Comparison of ENCODE assay signal across 8 cellular contexts in the genomic region with DNA sequence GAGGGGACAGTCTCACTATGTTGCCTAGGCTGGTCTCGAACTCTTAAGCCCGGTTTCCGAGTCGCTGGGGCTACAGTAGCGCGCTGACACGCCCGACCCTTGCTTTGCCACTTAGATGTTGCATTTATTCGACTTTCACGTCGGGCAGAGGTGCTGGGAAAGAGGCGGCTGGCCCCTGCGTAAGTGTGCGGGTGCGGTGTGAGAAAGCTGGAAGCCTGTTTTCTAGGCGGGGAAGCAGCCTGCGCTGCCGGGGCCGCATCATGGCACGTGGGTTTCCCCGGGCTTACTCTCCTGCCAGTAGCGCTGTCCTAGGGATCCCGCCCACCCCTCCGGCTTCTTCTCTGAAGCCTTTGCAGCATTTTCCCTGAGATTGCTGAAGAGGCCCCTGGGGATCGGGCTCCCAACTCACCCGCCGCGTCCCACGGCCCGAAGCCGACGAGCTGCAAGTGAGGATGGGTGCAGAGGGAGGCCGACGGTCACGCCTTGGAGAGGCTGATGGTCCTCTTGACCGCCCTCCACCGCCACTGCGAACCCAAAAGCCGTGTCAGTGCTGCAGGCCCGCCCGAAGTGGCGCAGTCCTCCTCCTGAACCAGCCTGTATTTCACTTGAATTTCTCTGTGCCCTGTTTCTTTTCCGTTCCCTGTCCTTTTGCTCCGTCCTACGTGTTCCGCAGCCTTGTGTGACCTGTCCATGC. TPM values are rescaled to one million over a fixed set of nuclear protein-coding genes. Genes with fewer than 3 reads are reported as not detected.
DNase-seq lines count a peak whose midpoint lies in the region; ATAC-seq and TF ChIP-seq lines count a peak whose summit lies in the region.

No MANE protein-coding gene starts in this region.

- ATAC-seq in Right ventricle myocardium inferior: peak; percentile 35
- peak; percentile 12 for ATAC-seq in activated naive CD8-positive, alpha-beta T cell treated with anti-CD3 and anti-CD28 coated beads, Interleukin-2, amount 10 ng/mL, durations not matched to agents 7 days and 5 days (ENCODE audit: low read depth)

- H3K36me3 Mint-ChIP-seq in activated naive CD8-positive, alpha-beta T cell treated with anti-CD3 and anti-CD28 coated beads, Interleukin-2, amount 10 ng/mL, durations not matched to agents 7 days and 5 days: peaks cover 4% of the 10 kb centered on the region

- H3K79me2 ChIP-seq in hepatocyte: no peaks in the 10 kb centered on the region

- no peaks in the 10 kb centered on the region for H3K9me3 Mint-ChIP-seq in activated naive CD8-positive, alpha-beta T cell treated with anti-CD3 and anti-CD28 coated beads, Interleukin-2, amount 10 ng/mL, durations not matched to agents 7 days and 5 days

- WGBS in hepatocyte (ENCODE audit: low lambda C conversion rate, missing lambda C conversion rate): 1% methylated on average over 45 of the region's 46 CpGs

- peak overlapping the region; percentile 68 to 77 (median 72) for H3K9ac ChIP-seq in skeletal muscle tissue (ENCODE audit: low read depth in 1 of 3, low read length in 3 of 3)

- H3K36me3 ChIP-seq in hepatocyte (replicated peaks; ENCODE audit: insufficient read depth, low read depth) (no peaks in the 10 kb centered on the region), skeletal muscle tissue (ENCODE audit: control insufficient read depth in 3 of 3, insufficient read depth in 3 of 3, low read length in 3 of 3) (no peaks in the 10 kb centered on the region)

- peak overlapping the region; percentile 99 for H3K27ac Mint-ChIP-seq in activated naive CD8-positive, alpha-beta T cell treated with anti-CD3 and anti-CD28 coated beads, Interleukin-2, amount 10 ng/mL, durations not matched to agents 7 days and 5 days

- H3K4me3 Mint-ChIP-seq in activated naive CD8-positive, alpha-beta T cell treated with anti-CD3 and anti-CD28 coated beads, Interleukin-2, amount 10 ng/mL, durations not matched to agents 7 days and 5 days: peak overlapping the region; percentile 99

- peaks cover 38% of the 10 kb centered on the region for H3K4me1 Mint-ChIP-seq in activated naive CD8-positive, alpha-beta T cell treated with anti-CD3 and anti-CD28 coated beads, Interleukin-2, amount 10 ng/mL, durations not matched to agents 7 days and 5 days

- no peaks in the 10 kb centered on the region for H4K20me1 ChIP-seq in hepatocyte (ENCODE audit: insufficient read depth, poor library complexity, severe bottlenecking)

- peaks cover 4% of the 10 kb centered on the region for H3K27me3 ChIP-seq in hepatocyte
- no peaks in the 10 kb centered on the region for H3K27me3 ChIP-seq in skeletal muscle tissue (ENCODE audit: control insufficient read depth in 3 of 3, insufficient read depth in 3 of 3, low read length in 3 of 3)

- H3K27ac ChIP-seq in hepatocyte: peak overlapping the region; percentile 18
- H3K27ac ChIP-seq in skeletal muscle tissue (ENCODE audit: low read depth, low read length): peak overlapping the region; percentile 59

- no peaks in the 10 kb centered on the region for H3K4me1 ChIP-seq in hepatocyte (ENCODE audit: insufficient read depth)
- peaks cover 29 to 45% (median 31%) of the 10 kb centered on the region in 3 donors for H3K4me1 ChIP-seq in skeletal muscle tissue (ENCODE audit: control insufficient read depth in 3 of 3, insufficient read depth in 3 of 3, low read length in 3 of 3)

- peak overlapping the region; percentile 78 for H3K4me2 ChIP-seq in hepatocyte

- no peaks in the 10 kb centered on the region for H3K9me2 ChIP-seq in hepatocyte (replicated peaks; ENCODE audit: insufficient read depth)

- H3K4me3 ChIP-seq in hepatocyte: peak overlapping the region; percentile 25
- H3K4me3 ChIP-seq in skeletal muscle tissue (ENCODE audit: low read length in 3 of 3): peak overlapping the region; percentile 59 to 76 (median 70)

- peak; percentile 2 for TF ChIP-seq CTCF in hepatocyte (IDR thresholded peaks at IDR 0.05; ENCODE audit: poor library complexity)

- POLR2A ChIA-PET in activated naive CD8-positive, alpha-beta T cell treated with anti-CD3 and anti-CD28 coated beads, Interleukin-2, amount 10 ng/mL, durations not matched to agents 7 days and 5 days (lab: Charles Lee): interaction anchor here (0.8 to 2.2 kb wide), 6 partner anchors 10 to 49 kb away, joined by 3 to 22 read pairs (median 4); partner anchors contain the start of genes RACK1 and TRIM52

- no peak for DNase-seq in Right ventricle myocardium inferior (ENCODE audit: missing footprints)
- no peak for DNase-seq in cardiac septum (ENCODE audit: low spot score)
- peak; percentile 79 for DNase-seq in NCI-H460 (ENCODE audit: extremely low read depth, low read depth)
- peak; percentile 73 for DNase-seq in activated naive CD8-positive, alpha-beta T cell treated with anti-CD3 and anti-CD28 coated beads, Interleukin-2, amount 10 ng/mL, durations not matched to agents 7 days and 5 days
- peak; percentile 69 for DNase-seq in hepatocyte (ENCODE audit: low spot score)
- no peak for DNase-seq in NCI-H2107 treated with DMSO at 0.1 percent for 48 hours (lab: John Stamatoyannopoulos, UW; ENCODE audit: unreplicated experiment)
- no peak for DNase-seq in NCI-H345 (lab: John Stamatoyannopoulos, UW)

- peak overlapping the region; percentile 57 for H2AFZ ChIP-seq in hepatocyte

- H3K27me3 Mint-ChIP-seq in activated naive CD8-positive, alpha-beta T cell treated with anti-CD3 and anti-CD28 coated beads, Interleukin-2, amount 10 ng/mL, durations not matched to agents 7 days and 5 days: peaks cover 3% of the 10 kb centered on the region

- intact Hi-C loops in Right ventricle myocardium inferior (cut with DNase I) (no loop called here), cardiac septum (cut with DNase I) (no loop called here)

- H3K9me3 ChIP-seq in hepatocyte (ENCODE audit: low read depth) (no peaks in the 10 kb centered on the region), skeletal muscle tissue (ENCODE audit: control insufficient read depth in 3 of 3, low read length in 3 of 3) (no peaks in the 10 kb centered on the region)

RNA-seq across cellular contexts. Expression of gene TRIM41, which starts 5.8 kb away (rescaled TPM):
- 20.9 TPM for total RNA-seq in Right ventricle myocardium inferior
- total RNA-seq in cardiac septum: 33.0 TPM
- 25.7 and 32.2 TPM in 2 replicates for total RNA-seq in NCI-H460 (2014; rRNA removed; shearing (Covaris generic))
- 100 and 108 TPM in 2 replicates for polyA plus RNA-seq in NCI-H460 (2014; cell fraction: nucleus; rRNA removed)
- total RNA-seq in activated naive CD8-positive, alpha-beta T cell treated with anti-CD3 and anti-CD28 coated beads, Interleukin-2, amount 10 ng/mL, durations not matched to agents 7 days and 5 days: 10 to 100 TPM; 44.5 to 49.7 TPM
- total RNA-seq in hepatocyte: 11.9 and 14.9 TPM in 2 replicates
- 1.7 and 2.0 TPM in 2 replicates for polyA plus RNA-seq in hepatocyte
- total RNA-seq in skeletal muscle tissue: 15.1 TPM

RNA-seq across cellular contexts. Expression of gene TRIM7, which starts 12.3 kb away (rescaled TPM):
- 14.4 TPM for total RNA-seq in Right ventricle myocardium inferior
- 6.4 TPM for total RNA-seq in cardiac septum
- total RNA-seq in NCI-H460 (2014; rRNA removed; shearing (Covaris generic)): 46.8 and 54.3 TPM in 2 replicates
- 52.9 and 66.6 TPM in 2 replicates for polyA plus RNA-seq in NCI-H460 (2014; cell fraction: nucleus; rRNA removed)
- 1 to 10 TPM; 2.5 to 2.6 TPM for total RNA-seq in activated naive CD8-positive, alpha-beta T cell treated with anti-CD3 and anti-CD28 coated beads, Interleukin-2, amount 10 ng/mL, durations not matched to agents 7 days and 5 days
- total RNA-seq in hepatocyte: not detected in 2 replicates
- 0.35 TPM in 1 of 2 replicates, not detected in the other for polyA plus RNA-seq in hepatocyte
- total RNA-seq in skeletal muscle tissue: 9.9 TPM

RNA-seq across cellular contexts. Expression of gene RACK1, which starts 26.4 kb away (rescaled TPM):
- 693 TPM for total RNA-seq in Right ventricle myocardium inferior
- 557 TPM for total RNA-seq in cardiac septum
- total RNA-seq in NCI-H460 (2014; rRNA removed; shearing (Covaris generic)): 6,972 and 7,071 TPM in 2 replicates
- polyA plus RNA-seq in NCI-H460 (2014; cell fraction: nucleus; rRNA removed): 4,584 and 4,689 TPM in 2 replicates
- 1,000 to 10,000 TPM; 1,741 to 1,808 TPM for total RNA-seq in activated naive CD8-positive, alpha-beta T cell treated with anti-CD3 and anti-CD28 coated beads, Interleukin-2, amount 10 ng/mL, durations not matched to agents 7 days and 5 days
- total RNA-seq in hepatocyte: 2,199 and 2,553 TPM in 2 replicates
- polyA plus RNA-seq in hepatocyte: 680 TPM in 2 replicates
- 4,748 TPM for total RNA-seq in skeletal muscle tissue

RNA-seq across cellular contexts. Expression of gene TRIM52, which starts 43.7 kb away (rescaled TPM):
- total RNA-seq in Right ventricle myocardium inferior (9.2 TPM), cardiac septum (9.1 TPM), hepatocyte (6.1 and 13.2 TPM in 2 replicates), skeletal muscle tissue (4.2 TPM)
- 10.2 and 10.6 TPM in 2 replicates for total RNA-seq in NCI-H460 (2014; rRNA removed; shearing (Covaris generic))
- 18.2 and 30.0 TPM in 2 replicates for polyA plus RNA-seq in NCI-H460 (2014; cell fraction: nucleus; rRNA removed)
- total RNA-seq in activated naive CD8-positive, alpha-beta T cell treated with anti-CD3 and anti-CD28 coated beads, Interleukin-2, amount 10 ng/mL, durations not matched to agents 7 days and 5 days: 10 to 100 TPM; 43.0 to 43.5 TPM
- polyA plus RNA-seq in hepatocyte: 6.5 and 9.9 TPM in 2 replicates

Comparison
In these comparisons a context has a peak if more than half of its experiments do, and no peak if none do; other contexts are left out.
1. DNase-seq: peak in NCI-H460 (single experiment), activated naive CD8-positive, alpha-beta T cell treated with anti-CD3 and anti-CD28 coated beads, Interleukin-2, amount 10 ng/mL, durations not matched to agents 7 days and 5 days (single experiment) and hepatocyte (single experiment); none in Right ventricle myocardium inferior (single experiment), cardiac septum (single experiment), NCI-H2107 treated with DMSO at 0.1 percent for 48 hours (single experiment) and NCI-H345 (single experiment).